In genomic region chr19:28553764-28554163, GRCh38 we compare ENCODE assay signal across 34 cellular contexts.
"Had no signal": no experiment of that assay in that cellular context is flagged by ENCODE, and none has a peak within 500 bp of the region (broad histone marks: within the 10 kb centered on the region; RNA-seq: fewer than 3 reads in every experiment).

No MANE protein-coding gene starts in this region.

- H3K4me3 ChIP-seq: Peyer's patch, SJSA1 had no signal

- H3K9ac ChIP-seq: KMS-11, SK-N-SH had no signal

- H3K9me3 ChIP-seq: Peyer's patch, SJSA1, SK-N-SH had no signal

- ATAC-seq: activated T-cell treated with anti-CD3 and anti-CD28 coated beads, Interleukin-2, amount 50 U/mL, for 4 hours; PC-3 had no signal

- H3K27ac Mint-ChIP-seq: activated CD4-positive, alpha-beta memory T cell treated with anti-CD3 and anti-CD28 coated beads for 36 hours; activated naive CD4-positive, alpha-beta T cell treated with anti-CD3 and anti-CD28 coated beads, Interleukin-2, amount 10 ng/mL, durations not matched to agents 7 days and 5 days; activated naive CD8-positive, alpha-beta T cell treated with anti-CD3 and anti-CD28 coated beads for 36 hours; activated T-helper 1 cell treated with anti-CD3 and anti-CD28 coated beads, Interleukin-12 subunit alpha, Interleukin-12 subunit beta, Interleukin-2, Interleukin-4 antibody, amounts not matched to agents 30 ng/mL and 10 ng/mL and 1 ng/mL, durations not matched to agents 14 hours and 24 hours and 36 hours; T-helper 2 cell treated with Interferon-gamma antibody and Interleukin-4, amounts not matched to agents 5 μg/mL and 100 μg/mL, for 36 hours had no signal

- H3K4me3 Mint-ChIP-seq: activated CD4-positive, alpha-beta memory T cell treated with anti-CD3 and anti-CD28 coated beads for 36 hours; activated naive CD4-positive, alpha-beta T cell treated with anti-CD3 and anti-CD28 coated beads, Interleukin-2, amount 10 ng/mL, durations not matched to agents 7 days and 5 days; activated naive CD8-positive, alpha-beta T cell treated with anti-CD3 and anti-CD28 coated beads for 36 hours; activated T-cell treated with anti-CD3 and anti-CD28 coated beads, Interleukin-2, amount 50 U/mL, for 4 hours; activated T-helper 1 cell treated with anti-CD3 and anti-CD28 coated beads, Interleukin-12 subunit alpha, Interleukin-12 subunit beta, Interleukin-2, Interleukin-4 antibody, amounts not matched to agents 30 ng/mL and 10 ng/mL and 1 ng/mL, durations not matched to agents 14 hours and 24 hours and 36 hours; T-helper 1 cell treated with Interleukin-12 subunit alpha and Interleukin-12 subunit beta and Interleukin-4 antibody, amounts not matched to agents 30 μg/mL and 1 μg/mL, for 36 hours; T-helper 2 cell treated with Interferon-gamma antibody and Interleukin-4, amounts not matched to agents 5 μg/mL and 100 μg/mL, for 36 hours had no signal

- H3K36me3 ChIP-seq: brain microvascular endothelial cell, Peyer's patch, SJSA1 had no signal

- H3K4me1 Mint-ChIP-seq: activated naive CD4-positive, alpha-beta T cell treated with anti-CD3 and anti-CD28 coated beads, Interleukin-2, amount 10 ng/mL, durations not matched to agents 7 days and 5 days had no signal

- H3K4me1 ChIP-seq: Peyer's patch, SJSA1 had no signal

- H3K36me3 Mint-ChIP-seq: activated CD4-positive, alpha-beta memory T cell treated with anti-CD3 and anti-CD28 coated beads for 36 hours; activated naive CD4-positive, alpha-beta T cell treated with anti-CD3 and anti-CD28 coated beads, Interleukin-2, amount 10 ng/mL, durations not matched to agents 7 days and 5 days; activated naive CD8-positive, alpha-beta T cell treated with anti-CD3 and anti-CD28 coated beads for 36 hours had no signal

- H3K27me3 Mint-ChIP-seq: activated CD4-positive, alpha-beta memory T cell treated with anti-CD3 and anti-CD28 coated beads for 36 hours; activated naive CD4-positive, alpha-beta T cell treated with anti-CD3 and anti-CD28 coated beads, Interleukin-2, amount 10 ng/mL, durations not matched to agents 7 days and 5 days; activated naive CD8-positive, alpha-beta T cell treated with anti-CD3 and anti-CD28 coated beads for 36 hours had no signal

- H3K27ac ChIP-seq: brain microvascular endothelial cell, KMS-11, Peyer's patch, SJSA1 had no signal

- H3K4me2 ChIP-seq: KMS-11, SK-N-SH had no signal

- DNase-seq: activated CD4-positive, alpha-beta memory T cell treated with anti-CD3 and anti-CD28 coated beads for 36 hours; activated CD4-positive, alpha-beta T cell treated with anti-CD3 and anti-CD28 coated beads, Interleukin-2, amount 50 U/mL, for 1 hour; activated CD8-positive, alpha-beta memory T cell treated with anti-CD3 and anti-CD28 coated beads, Interleukin-2, amount 50 U/mL, for 4 hours; activated gamma-delta T cell treated with Interleukin-2 at 50 U/mL for 16 hours; activated naive CD4-positive, alpha-beta T cell treated with anti-CD3 and anti-CD28 coated beads, Interleukin-2, amount 10 ng/mL, durations not matched to agents 7 days and 5 days; activated naive CD8-positive, alpha-beta T cell treated with anti-CD3 and anti-CD28 coated beads for 36 hours; activated T-cell treated with anti-CD3 and anti-CD28 coated beads for 4 hours; activated T-cell treated with anti-CD3 and anti-CD28 coated beads, Interleukin-2, amount 50 U/mL, for 4 hours; amniotic stem cell; aorta; brain microvascular endothelial cell; central memory CD4-positive, alpha-beta T cell; MM.1S; MV-4-11; NCI-H1092; NCI-H1436 treated with DMSO at 0.1 percent for 48 hours; NCI-H1694 treated with DMSO at 0.1 percent for 48 hours; NCI-H2029; NCI-H2107; NCI-H2171; NCI-H510A; NCI-H526; NCI-H748 treated with DMSO at 0.1 percent for 48 hours; NK-92 treated with Interleukin-12 subunit alpha and Interleukin-12 subunit beta, amount 100 ng/mL, for 24 hours; PC-3; Peyer's patch; RPMI8226; SHP77 treated with DMSO at 0.1 percent for 48 hours; SK-N-SH had no signal

- H3K9me3 Mint-ChIP-seq: activated naive CD8-positive, alpha-beta T cell treated with anti-CD3 and anti-CD28 coated beads for 36 hours had no signal

- H3K27me3 ChIP-seq: brain microvascular endothelial cell, Peyer's patch, SJSA1 had no signal
